8 cellular contexts compared by ENCODE assay signal in genomic region chr16:75250089-75250808, GRCh38. TPM values are rescaled to one million over a fixed set of nuclear protein-coding genes. Genes with fewer than 3 reads are reported as not detected.
DNase-seq lines count a peak whose midpoint lies in the region; TF ChIP-seq lines count a peak whose summit lies in the region.

No MANE protein-coding gene starts in this region.

- H3K4me3 ChIP-seq in AG09309 (ENCODE audit: control insufficient read depth, low read depth, low read length) (peak overlapping the region; percentile 81), endodermal cell (ENCODE audit: low read length) (peak overlapping the region; percentile 85), muscle layer of colon (ENCODE audit: low read depth in 1 of 2, low read length in 2 of 2) (peak overlapping the region; percentile 60 to 77)

- WGBS in endodermal cell (ENCODE audit: insufficient coverage in 1 of 2, insufficient read length in 1 of 2), 2 experiments, result 14 to 20% methylated on average over 12 to 29 of the region's 29 CpGs

- H3K27ac ChIP-seq in endodermal cell (ENCODE audit: low read depth, low read length) (no peak overlapping the region), muscle layer of colon (ENCODE audit: low read depth, low read length) (peak overlapping the region; percentile 86)

- H3K4me1 Mint-ChIP-seq in IgD-negative memory B cell (peaks cover 0 to 4% (median 4%) of the 10 kb centered on the region in 3 donors), endodermal cell (peaks cover 34% of the 10 kb centered on the region)

- H3K9me3 ChIP-seq in endodermal cell (ENCODE audit: control insufficient read depth, low read length) (no peaks in the 10 kb centered on the region), muscle layer of colon (ENCODE audit: low read length) (no peaks in the 10 kb centered on the region)

- H3K9me3 Mint-ChIP-seq in IgD-negative memory B cell, result no peaks in the 10 kb centered on the region
- no peaks in the 10 kb centered on the region for H3K9me3 Mint-ChIP-seq in endodermal cell

- H3K4me1 ChIP-seq in endodermal cell (ENCODE audit: control insufficient read depth, insufficient read depth, low read length) (peaks cover 21% of the 10 kb centered on the region), muscle layer of colon (ENCODE audit: insufficient read depth, low read length) (peaks cover 85% of the 10 kb centered on the region)

- H3K27me3 ChIP-seq in endodermal cell (ENCODE audit: control insufficient read depth, insufficient read depth, low read length, poor library complexity, severe bottlenecking) (no peaks in the 10 kb centered on the region), muscle layer of colon (ENCODE audit: control insufficient read depth in 1 of 2, insufficient read depth in 2 of 2, low read length in 2 of 2) (no peaks in the 10 kb centered on the region)

- H3K27ac Mint-ChIP-seq in IgD-negative memory B cell, result peak overlapping the region in 1 of 3 donors; percentile 53
- peak overlapping the region; percentile 78 for H3K27ac Mint-ChIP-seq in endodermal cell

- peak overlapping the region; percentile 68 for H3K9ac ChIP-seq in endodermal cell (ENCODE audit: extremely low read depth, low read length, poor library complexity, severe bottlenecking)
- H3K9ac ChIP-seq in muscle layer of colon (ENCODE audit: low read length), result peak overlapping the region; percentile 21

- DNase-seq in AG09309 (ENCODE audit: low read depth), result no peak
- DNase-seq in endodermal cell, result no peak
- no peak for DNase-seq in SHP77 (lab: John Stamatoyannopoulos, UW)
- no peak for DNase-seq in activated CD8-positive, alpha-beta memory T cell treated with anti-CD3 and anti-CD28 coated beads, Interleukin-2, amount 50 U/mL, for 4 hours
- no peak for DNase-seq in CD1c-positive myeloid dendritic cell (ENCODE audit: extremely low spot score)
- no peak for DNase-seq in NAMALWA (ENCODE audit: low spot score)

- no peaks in the 10 kb centered on the region for H3K36me3 ChIP-seq in endodermal cell (ENCODE audit: control insufficient read depth, insufficient read depth, low read length)
- H3K36me3 ChIP-seq in muscle layer of colon (ENCODE audit: insufficient read depth, low read length), result no peaks in the 10 kb centered on the region

- no peaks in the 10 kb centered on the region for H3K36me3 Mint-ChIP-seq in IgD-negative memory B cell
- no peaks in the 10 kb centered on the region for H3K36me3 Mint-ChIP-seq in endodermal cell (ENCODE audit: low read depth)

- peaks cover 48% of the 10 kb centered on the region for H3K27me3 Mint-ChIP-seq in IgD-negative memory B cell
- H3K27me3 Mint-ChIP-seq in endodermal cell (ENCODE audit: insufficient read depth), result no peaks in the 10 kb centered on the region

- no peak for TF ChIP-seq CTCF in AG09309 (IDR thresholded peaks at IDR 0.05; ENCODE audit: control insufficient read depth, insufficient read depth, low read depth, low read length, missing control alignments)
- no peak for TF ChIP-seq CTCF in endodermal cell (conservative IDR thresholded peaks at IDR 0.05)

- H3K4me3 Mint-ChIP-seq in IgD-negative memory B cell (peak overlapping the region in 3 of 4 donors; percentile 28 to 82 (median 63)), endodermal cell (peak overlapping the region; percentile 74)

RNA-seq across cellular contexts. Expression of gene BCAR1, which starts 1.2 kb away (rescaled TPM):
- not detected for polyA plus RNA-seq in IgD-negative memory B cell
- 10 to 100 TPM; 56.2 to 74.3 TPM for total RNA-seq in endodermal cell
- polyA plus RNA-seq in endodermal cell (2013, experiment 1 of 2), result 38.6 TPM
- 33.2 TPM for polyA plus RNA-seq in endodermal cell (2013, experiment 2 of 2)

RNA-seq across cellular contexts. Expression of gene CTRB1, which starts 31.5 kb away (rescaled TPM):
- polyA plus RNA-seq in IgD-negative memory B cell, result not detected
- total RNA-seq in endodermal cell, result not detected
- polyA plus RNA-seq in endodermal cell (2013, experiment 1 of 2), result not detected
- polyA plus RNA-seq in endodermal cell (2013, experiment 2 of 2), result not detected

RNA-seq across cellular contexts. Expression of gene CTRB2, which starts 43.3 kb away (rescaled TPM):
- not detected for polyA plus RNA-seq in IgD-negative memory B cell
- not detected for total RNA-seq in endodermal cell
- not detected for polyA plus RNA-seq in endodermal cell (2013, experiment 1 of 2)
- not detected for polyA plus RNA-seq in endodermal cell (2013, experiment 2 of 2)
